ENCODE assay signal across 29 cellular contexts in the genomic region with DNA sequence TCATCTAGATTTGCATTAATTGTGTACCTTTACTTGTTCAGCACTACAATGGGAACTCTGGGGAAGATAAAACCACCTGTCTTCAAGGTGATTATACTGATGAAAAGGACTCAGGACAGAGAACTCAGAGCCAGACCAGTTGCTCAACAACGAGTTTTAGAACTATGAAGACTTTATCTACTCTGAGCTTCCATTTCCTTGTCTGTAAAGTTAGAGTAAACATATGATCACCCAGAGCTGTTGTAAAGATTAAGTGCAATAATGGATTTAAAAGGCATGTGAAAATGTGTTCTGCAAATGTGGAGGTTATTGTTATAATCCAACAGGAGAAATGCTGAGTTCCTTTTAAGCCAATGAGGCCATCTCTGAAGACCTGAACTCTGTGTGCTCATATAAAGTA.
"Had no signal": no experiment of that assay in that cellular context is flagged by ENCODE, and none has a peak within 500 bp of the region (broad histone marks: within the 10 kb centered on the region; RNA-seq: fewer than 3 reads in every experiment).

No MANE protein-coding gene starts in this region.

- H3K4me2 ChIP-seq: neural progenitor cell, smooth muscle cell had no signal

- H3K27ac ChIP-seq: neural progenitor cell, ovary, parathyroid adenoma, psoas muscle, right lobe of liver, sigmoid colon, spleen, suprapubic skin, testis, tibial artery, upper lobe of left lung, vagina had no signal

- H3K9ac ChIP-seq: neural progenitor cell, parathyroid adenoma had no signal

- ATAC-seq: natural killer cell; psoas muscle; right cardiac atrium; right lobe of liver; stimulated activated memory B cell treated with anti-CD40 and anti-IgM and Interleukin-4, amounts not matched to agents 10 μg/mL and 1 μg/mL and 100 μg/mL, for 72 hours; stimulated activated naive CD8-positive, alpha-beta T cell treated with anti-CD3 and anti-CD28 coated beads, Interleukin-15, amount 100 ng/mL, for 72 hours; stimulated activated naive CD8-positive, alpha-beta T cell treated with anti-CD3 and anti-CD28 coated beads, Interleukin-15, Interleukin-2, amounts not matched to agents 100 U/mL and 50 U/mL, for 24 hours had no signal

- H3K27me3 ChIP-seq: neural progenitor cell, ovary, right lobe of liver, sigmoid colon, spleen, suprapubic skin, testis, upper lobe of left lung, vagina had no signal

- H3K9me3 ChIP-seq: ovary, right lobe of liver, suprapubic skin, testis, vagina had no signal

- H2AFZ ChIP-seq: neural progenitor cell, parathyroid adenoma had no signal

- H3K36me3 ChIP-seq: neural progenitor cell, ovary, right lobe of liver, sigmoid colon, spleen, suprapubic skin, tibial artery, upper lobe of left lung, vagina had no signal

- H3K4me1 ChIP-seq: neural progenitor cell, parathyroid adenoma, psoas muscle, right lobe of liver, sigmoid colon, spleen, suprapubic skin, testis, tibial artery, upper lobe of left lung, vagina had no signal

- H3K4me3 ChIP-seq: neural progenitor cell, ovary, psoas muscle, right lobe of liver, sigmoid colon, smooth muscle cell, spleen, suprapubic skin, testis, tibial artery, upper lobe of left lung, vagina had no signal

- FAIRE-seq: urothelium cell line had no signal

- H3K79me2 ChIP-seq: parathyroid adenoma had no signal

- DNase-seq: natural killer cell; occipital lobe; ovary; posterior cingulate gyrus; psoas muscle; right cardiac atrium; right lobe of liver; sigmoid colon; spleen; stimulated activated CD4-positive, alpha-beta T cell treated with anti-CD3 and anti-CD28 coated beads, Interleukin-12 subunit alpha, Interleukin-12 subunit beta, amount 100 ng/mL, for 4 hours; stimulated activated CD4-positive, alpha-beta T cell treated with anti-CD3 and anti-CD28 coated beads, Interleukin-1b, Interleukin-23, amount 100 ng/mL, for 48 hours; stimulated activated CD4-positive, alpha-beta T cell treated with anti-CD3 and anti-CD28 coated beads, Interleukin-4, amount 100 ng/mL, for 1 hour; stimulated activated CD4-positive, alpha-beta T cell treated with anti-CD3 and anti-CD28 coated beads, Interleukin-4, amount 100 ng/mL, for 4 hours; stimulated activated CD8-positive, alpha-beta memory T cell treated with anti-CD3 and anti-CD28 coated beads, Interleukin-4, amount 100 ng/mL, for 48 hours; stimulated activated naive CD4-positive, alpha-beta T cell; stimulated activated naive CD8-positive, alpha-beta T cell treated with anti-CD3 and anti-CD28 coated beads, Interleukin-15, amount 100 ng/mL, for 72 hours; stimulated activated naive CD8-positive, alpha-beta T cell treated with anti-CD3 and anti-CD28 coated beads, Interleukin-15, Interleukin-2, amounts not matched to agents 100 U/mL and 50 U/mL, for 24 hours; substantia nigra; testis; tibial artery; trophoblast cell; upper lobe of left lung had no signal
